In the genomic region with DNA sequence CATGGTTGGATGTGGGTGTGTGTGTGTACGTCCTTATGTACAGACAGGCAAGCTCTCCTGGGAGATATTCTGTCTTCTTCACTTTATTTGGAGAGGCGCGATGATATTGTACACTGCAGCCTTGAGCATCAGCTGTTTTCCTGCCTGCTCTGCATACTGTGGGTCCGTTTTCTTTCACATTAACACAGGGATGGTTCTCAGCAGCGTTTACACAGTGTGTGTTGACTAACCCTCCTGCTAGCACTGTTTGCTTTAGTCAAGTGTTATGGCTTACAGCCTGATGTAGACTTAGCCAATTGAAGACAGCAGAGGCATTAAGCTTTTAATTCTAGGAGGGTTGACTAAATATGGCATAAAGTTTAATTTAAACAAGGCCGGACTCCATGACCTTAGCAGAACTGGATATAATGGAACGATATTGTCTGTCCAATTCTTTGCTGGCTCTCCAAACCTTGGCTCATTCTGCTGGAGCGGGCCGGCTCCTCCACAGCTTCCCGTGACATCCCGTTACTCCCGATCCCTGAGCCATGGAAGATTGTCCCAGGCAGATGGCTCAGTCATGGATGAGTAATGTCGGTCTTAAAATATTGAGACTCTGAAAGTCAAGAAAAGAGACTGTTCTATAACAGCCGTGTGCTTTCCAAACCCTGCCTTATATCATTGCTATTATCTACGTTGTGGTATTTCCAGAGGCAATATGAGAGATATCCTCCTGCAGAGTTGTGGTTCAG, we compare ENCODE assay signal across 10 cellular contexts.
DNase-seq lines count a peak whose midpoint lies in the region; ATAC-seq and TF ChIP-seq lines count a peak whose summit lies in the region.
"Had no signal": no experiment of that assay in that cellular context is flagged by ENCODE, and none has a peak within 500 bp of the region (broad histone marks: within the 10 kb centered on the region; RNA-seq: fewer than 3 reads in every experiment).

No MANE protein-coding gene starts in this region.

- TF ChIP-seq CTCF in astrocyte of the cerebellum (IDR thresholded peaks at IDR 0.05; ENCODE audit: low read depth, low read length, missing control alignments) (no peak), nephron (IDR thresholded peaks at IDR 0.05; ENCODE audit: unreplicated experiment in 3 of 3) (no peak)

- H3K4me3 ChIP-seq in astrocyte of the cerebellum (ENCODE audit: low read depth, low read length), result peak overlapping the region; percentile 7

- peaks cover 42% of the 10 kb centered on the region for H3K4me1 Mint-ChIP-seq in nephron
- H3K4me1 Mint-ChIP-seq in stimulated activated naive CD8-positive, alpha-beta T cell treated with anti-CD3 and anti-CD28 coated beads, Interleukin-15, amount 100 ng/mL, for 72 hours, result no peaks in the 10 kb centered on the region
- H3K4me1 Mint-ChIP-seq: naive B cell had no signal

- H3K36me3 Mint-ChIP-seq in nephron (ENCODE audit: low read depth), result no peaks in the 10 kb centered on the region
- H3K36me3 Mint-ChIP-seq: activated naive CD4-positive, alpha-beta T cell treated with anti-CD3 and anti-CD28 coated beads, Interleukin-2, amount 50 U/mL, for 72 hours; naive B cell had no signal

- DNase-seq in DMS153 (lab: John Stamatoyannopoulos, UW), result peak; percentile 95
- peak; percentile 56 to 64 for DNase-seq in NCI-H187 (lab: John Stamatoyannopoulos, UW)
- no peak for DNase-seq in astrocyte of the cerebellum (ENCODE audit: low read depth)
- DNase-seq in stimulated activated naive CD8-positive, alpha-beta T cell treated with anti-CD3 and anti-CD28 coated beads, Interleukin-15, amount 100 ng/mL, for 72 hours, result no peak
- no peak for DNase-seq in left ventricle myocardium superior
- DNase-seq in COLO829 (ENCODE audit: low spot score), result no peak
- DNase-seq: naive B cell had no signal

- peak overlapping the region; percentile 4 to 58 (median 54) for H3K27ac Mint-ChIP-seq in nephron
- no peak overlapping the region for H3K27ac Mint-ChIP-seq in stimulated activated naive CD8-positive, alpha-beta T cell treated with anti-CD3 and anti-CD28 coated beads, Interleukin-15, amount 100 ng/mL, for 72 hours
- H3K27ac Mint-ChIP-seq: activated naive CD4-positive, alpha-beta T cell treated with anti-CD3 and anti-CD28 coated beads, Interleukin-2, amount 50 U/mL, for 72 hours; naive B cell had no signal

- no peaks in the 10 kb centered on the region for H3K27me3 Mint-ChIP-seq in nephron (ENCODE audit: low read depth)
- peaks cover 22% of the 10 kb centered on the region for H3K27me3 Mint-ChIP-seq in stimulated activated naive CD8-positive, alpha-beta T cell treated with anti-CD3 and anti-CD28 coated beads, Interleukin-15, amount 100 ng/mL, for 72 hours

- ATAC-seq in stimulated activated naive CD8-positive, alpha-beta T cell treated with anti-CD3 and anti-CD28 coated beads, Interleukin-15, amount 100 ng/mL, for 72 hours, result no peak
- ATAC-seq in left ventricle myocardium superior, result no peak
- no peak for ATAC-seq in GM18867 (IDR thresholded peaks at IDR 0.05; ENCODE audit: unreplicated experiment)
- ATAC-seq: activated naive CD4-positive, alpha-beta T cell treated with anti-CD3 and anti-CD28 coated beads, Interleukin-2, amount 50 U/mL, for 72 hours had no signal

- H3K4me3 Mint-ChIP-seq in nephron, result peak overlapping the region in 1 of 3 experiments; percentile 51
- no peak overlapping the region for H3K4me3 Mint-ChIP-seq in stimulated activated naive CD8-positive, alpha-beta T cell treated with anti-CD3 and anti-CD28 coated beads, Interleukin-15, amount 100 ng/mL, for 72 hours
- H3K4me3 Mint-ChIP-seq: naive B cell had no signal

- in situ Hi-C loops in astrocyte of the cerebellum (cut with HindIII; ENCODE audit: low sequenced_read_pairs), result no loop called here

- intact Hi-C loops in left ventricle myocardium superior (cut with micrococcal nuclease), result no loop called here

- H3K9me3 Mint-ChIP-seq in nephron, result no peaks in the 10 kb centered on the region
- no peaks in the 10 kb centered on the region for H3K9me3 Mint-ChIP-seq in stimulated activated naive CD8-positive, alpha-beta T cell treated with anti-CD3 and anti-CD28 coated beads, Interleukin-15, amount 100 ng/mL, for 72 hours
- H3K9me3 Mint-ChIP-seq: activated naive CD4-positive, alpha-beta T cell treated with anti-CD3 and anti-CD28 coated beads, Interleukin-2, amount 50 U/mL, for 72 hours; naive B cell had no signal

Comparison
In these comparisons a context has a peak if more than half of its experiments do, and no peak if none do; other contexts are left out.
1. DNase-seq: peak in DMS153 (single experiment) and NCI-H187 (2 of 2); none in astrocyte of the cerebellum (single experiment), stimulated activated naive CD8-positive, alpha-beta T cell treated with anti-CD3 and anti-CD28 coated beads, Interleukin-15, amount 100 ng/mL, for 72 hours (0 of 2), left ventricle myocardium superior (single experiment) and COLO829 (single experiment).
2. H3K27ac Mint-ChIP-seq: peak in nephron (3 of 3); none in stimulated activated naive CD8-positive, alpha-beta T cell treated with anti-CD3 and anti-CD28 coated beads, Interleukin-15, amount 100 ng/mL, for 72 hours (0 of 2).